Comparison of ENCODE assay signal across 30 cellular contexts in the genomic region with DNA sequence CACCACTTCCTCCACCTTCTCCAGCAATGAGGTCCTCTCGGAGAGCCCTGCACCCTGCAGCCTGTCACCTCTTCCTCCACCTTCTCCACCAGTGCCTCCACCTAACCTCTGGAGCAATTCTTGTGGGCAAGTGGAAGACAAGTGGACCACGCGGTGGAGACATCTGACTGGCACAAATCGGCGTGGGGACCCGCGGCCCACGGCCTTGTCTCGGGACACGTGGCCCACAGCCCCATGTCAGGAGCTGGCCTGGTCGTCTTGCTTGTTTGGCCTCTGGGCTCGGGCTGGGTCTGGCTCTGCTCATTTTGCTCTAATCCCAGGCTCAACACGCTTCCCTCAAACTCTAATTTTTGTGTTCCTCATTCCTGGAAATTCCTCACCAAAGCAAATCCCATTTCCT.
"Had no signal": no experiment of that assay in that cellular context is flagged by ENCODE, and none has a peak within 500 bp of the region (broad histone marks: within the 10 kb centered on the region; RNA-seq: fewer than 3 reads in every experiment).

No MANE protein-coding gene starts in this region.

- H3K36me3 ChIP-seq: ascending aorta, breast epithelium, cardiac muscle cell, esophagus muscularis mucosa, gastrocnemius medialis, heart right ventricle had no signal

- H3K27me3 ChIP-seq: ascending aorta, foreskin keratinocyte had no signal

- H3K4me3 Mint-ChIP-seq: activated CD4-positive, alpha-beta memory T cell treated with anti-CD3 and anti-CD28 coated beads for 36 hours; activated CD4-positive, alpha-beta T cell treated with anti-CD3 and anti-CD28 coated beads for 36 hours; activated CD4-positive, alpha-beta T cell treated with anti-CD3 and anti-CD28 coated beads, Interleukin-2, amount 10 ng/mL, durations not matched to agents 24 days and 14 days; activated CD8-positive, alpha-beta memory T cell treated with anti-CD3 and anti-CD28 coated beads, Interleukin-2, amount 10 ng/mL, durations not matched to agents 7 days and 5 days; activated CD8-positive, alpha-beta T cell treated with anti-CD3 and anti-CD28 coated beads, Interleukin-2, amount 10 ng/mL, durations not matched to agents 7 days and 5 days; activated naive CD4-positive, alpha-beta T cell treated with anti-CD3 and anti-CD28 coated beads, Interleukin-2, amount 10 ng/mL, durations not matched to agents 7 days and 5 days; activated naive CD8-positive, alpha-beta T cell treated with anti-CD3 and anti-CD28 coated beads, Interleukin-2, amount 10 ng/mL, durations not matched to agents 7 days and 5 days; brain; effector memory CD8-positive, alpha-beta T cell had no signal

- H3K4me3 ChIP-seq: ascending aorta, breast epithelium, cardiac muscle cell, esophagus muscularis mucosa, gastrocnemius medialis, heart right ventricle had no signal

- H3K36me3 Mint-ChIP-seq: activated CD4-positive, alpha-beta memory T cell treated with anti-CD3 and anti-CD28 coated beads for 36 hours; activated CD8-positive, alpha-beta memory T cell treated with anti-CD3 and anti-CD28 coated beads, Interleukin-2, amount 10 ng/mL, durations not matched to agents 7 days and 5 days; activated naive CD4-positive, alpha-beta T cell treated with anti-CD3 and anti-CD28 coated beads, Interleukin-2, amount 10 ng/mL, durations not matched to agents 7 days and 5 days; activated naive CD8-positive, alpha-beta T cell treated with anti-CD3 and anti-CD28 coated beads, Interleukin-2, amount 10 ng/mL, durations not matched to agents 7 days and 5 days; brain had no signal

- H3K4me1 Mint-ChIP-seq: activated CD4-positive, alpha-beta T cell treated with anti-CD3 and anti-CD28 coated beads for 36 hours; activated CD4-positive, alpha-beta T cell treated with anti-CD3 and anti-CD28 coated beads, Interleukin-2, amount 10 ng/mL, durations not matched to agents 24 days and 14 days; activated CD8-positive, alpha-beta memory T cell treated with anti-CD3 and anti-CD28 coated beads, Interleukin-2, amount 10 ng/mL, durations not matched to agents 7 days and 5 days; activated naive CD4-positive, alpha-beta T cell treated with anti-CD3 and anti-CD28 coated beads, Interleukin-2, amount 10 ng/mL, durations not matched to agents 7 days and 5 days had no signal

- H3K9me3 Mint-ChIP-seq: activated CD4-positive, alpha-beta memory T cell treated with anti-CD3 and anti-CD28 coated beads for 36 hours; activated CD4-positive, alpha-beta T cell treated with anti-CD3 and anti-CD28 coated beads, Interleukin-2, amount 10 ng/mL, durations not matched to agents 24 days and 14 days had no signal

- H3K4me1 ChIP-seq: ascending aorta, breast epithelium, foreskin keratinocyte, gastrocnemius medialis had no signal

- H3K9me3 ChIP-seq: ascending aorta, esophagus muscularis mucosa, gastrocnemius medialis had no signal

- H3K27ac ChIP-seq: ascending aorta, breast epithelium, cardiac muscle cell, esophagus muscularis mucosa, foreskin keratinocyte, gastrocnemius medialis, heart right ventricle had no signal

- DNase-seq: activated CD4-positive, alpha-beta memory T cell treated with anti-CD3 and anti-CD28 coated beads for 36 hours; activated CD4-positive, alpha-beta T cell treated with anti-CD3 and anti-CD28 coated beads for 36 hours; activated CD4-positive, alpha-beta T cell treated with anti-CD3 and anti-CD28 coated beads, Interleukin-2, amount 10 ng/mL, durations not matched to agents 24 days and 14 days; activated CD4-positive, CD25-positive, alpha-beta regulatory T cell; activated CD4-positive, CD25-positive, alpha-beta regulatory T cell treated with anti-CD3 and anti-CD28 coated beads, Interleukin-2, amount 50 U/mL, for 72 hours; activated CD8-positive, alpha-beta memory T cell treated with anti-CD3 and anti-CD28 coated beads, Interleukin-2, amount 10 ng/mL, durations not matched to agents 7 days and 5 days; activated CD8-positive, alpha-beta memory T cell treated with anti-CD3 and anti-CD28 coated beads, Interleukin-2, amount 50 U/mL, for 4 hours; activated CD8-positive, alpha-beta T cell treated with anti-CD3 and anti-CD28 coated beads, Interleukin-2, amount 10 ng/mL, durations not matched to agents 7 days and 5 days; activated gamma-delta T cell; activated naive CD4-positive, alpha-beta T cell; activated naive CD4-positive, alpha-beta T cell treated with anti-CD3 and anti-CD28 coated beads, Interleukin-2, amount 10 ng/mL, durations not matched to agents 7 days and 5 days; activated naive CD8-positive, alpha-beta T cell treated with anti-CD3 and anti-CD28 coated beads, Interleukin-2, amount 10 ng/mL, durations not matched to agents 7 days and 5 days; activated T-cell treated with anti-CD3 and anti-CD28 coated beads, Interleukin-2, amount 50 U/mL, for 1 hour; activated T-cell treated with anti-CD3 and anti-CD28 coated beads, Interleukin-2, amount 50 U/mL, for 48 hours; central memory CD4-positive, alpha-beta T cell; cerebellar nuclear complex; cortex of kidney; dermis blood vessel endothelial cell; effector CD4-positive, alpha-beta T cell; effector memory CD8-positive, alpha-beta T cell; erythroblast; foreskin keratinocyte; gastrocnemius medialis; heart right ventricle; T-helper 2 cell had no signal

- H3K27ac Mint-ChIP-seq: activated CD4-positive, alpha-beta memory T cell treated with anti-CD3 and anti-CD28 coated beads for 36 hours; activated CD4-positive, alpha-beta T cell treated with anti-CD3 and anti-CD28 coated beads for 36 hours; activated CD4-positive, alpha-beta T cell treated with anti-CD3 and anti-CD28 coated beads, Interleukin-2, amount 10 ng/mL, durations not matched to agents 24 days and 14 days; activated CD8-positive, alpha-beta memory T cell treated with anti-CD3 and anti-CD28 coated beads, Interleukin-2, amount 10 ng/mL, durations not matched to agents 7 days and 5 days; activated CD8-positive, alpha-beta T cell treated with anti-CD3 and anti-CD28 coated beads, Interleukin-2, amount 10 ng/mL, durations not matched to agents 7 days and 5 days; activated naive CD4-positive, alpha-beta T cell treated with anti-CD3 and anti-CD28 coated beads, Interleukin-2, amount 10 ng/mL, durations not matched to agents 7 days and 5 days; activated naive CD8-positive, alpha-beta T cell treated with anti-CD3 and anti-CD28 coated beads, Interleukin-2, amount 10 ng/mL, durations not matched to agents 7 days and 5 days; brain; effector memory CD8-positive, alpha-beta T cell had no signal
